In genomic region chr10:91163269-91163708, GRCh38 we compare ENCODE assay signal across 1 cellular context.
TF ChIP-seq lines count a peak whose summit lies in the region.

No MANE protein-coding gene starts in this region.

TF ChIP-seq in HepG2, 621 proteins besides CTCF, POLR2A, EP300 and RAD21 (continued from another document and continues in another):
- TF ChIP-seq NONO (IDR thresholded peaks at IDR 0.05) (no peak), NONO (CRISPR knock-in tag; conservative IDR thresholded peaks at IDR 0.05) (no peak), PTBP1 (IDR thresholded peaks at IDR 0.05; ENCODE audit: low read depth, low read length, poor library complexity, severe bottlenecking) (no peak), ZMAT3 (CRISPR knock-in tag; conservative IDR thresholded peaks at IDR 0.05) (no peak; the same call in 1 of the 2 replicates), HOXD1 (CRISPR knock-in tag; IDR thresholded peaks at IDR 0.05) (no peak), MAFK (conservative IDR thresholded peaks at IDR 0.05 in 1 of 2, IDR thresholded peaks at IDR 0.05 in 1 of 2; ENCODE audit: low read length in 2 of 2) (no peak), KLF12 (CRISPR knock-in tag; IDR thresholded peaks at IDR 0.05; ENCODE audit: borderline replicate concordance) (no peak), MEF2D (CRISPR knock-in tag; IDR thresholded peaks at IDR 0.05) (no peak), ZNF770 (CRISPR knock-in tag; IDR thresholded peaks at IDR 0.05) (no peak), CBFB (CRISPR knock-in tag; IDR thresholded peaks at IDR 0.05) (no peak; the same call in 1 of the 2 replicates), ZNF121 (CRISPR knock-in tag; IDR thresholded peaks at IDR 0.05) (no peak), ETS1 (CRISPR knock-in tag; IDR thresholded peaks at IDR 0.05) (no peak), ZFY (CRISPR knock-in tag; IDR thresholded peaks at IDR 0.05) (peak; percentile 52; the same call in 1 of the 2 replicates), ZNF572 (CRISPR knock-in tag; IDR thresholded peaks at IDR 0.05) (no peak), FOXK2 (IDR thresholded peaks at IDR 0.05) (no peak), ZNF446 (CRISPR knock-in tag; IDR thresholded peaks at IDR 0.05) (peak; percentile 43; the same call in 1 of the 2 replicates), MTF2 (CRISPR knock-in tag; IDR thresholded peaks at IDR 0.05; ENCODE audit: borderline replicate concordance) (0 out of 2 replicates have a peak, but pooled peaks have one; percentile 65), ZNF224 (CRISPR knock-in tag; IDR thresholded peaks at IDR 0.05) (no peak), ZNF24 (IDR thresholded peaks at IDR 0.05) (no peak), MYC (CRISPR knock-in tag; IDR thresholded peaks at IDR 0.05; ENCODE audit: borderline replicate concordance) (peak; percentile 9; the same call in 1 of the 2 replicates), ATF2 (CRISPR knock-in tag; IDR thresholded peaks at IDR 0.05) (no peak), BCL6 (CRISPR knock-in tag; IDR thresholded peaks at IDR 0.05) (no peak), MIER2 (CRISPR knock-in tag; IDR thresholded peaks at IDR 0.05) (0 out of 2 replicates have a peak, but pooled peaks have one; percentile 10), CCAR2 (optimal IDR thresholded peaks at IDR 0.05; ENCODE audit: low read depth, low read length) (no peak), HNRNPLL (IDR thresholded peaks at IDR 0.05; ENCODE audit: low read depth, low read length, poor library complexity, severe bottlenecking) (peak; percentile 45), ZNF383 (CRISPR knock-in tag; IDR thresholded peaks at IDR 0.05; ENCODE audit: borderline replicate concordance) (no peak), ZNF670 (CRISPR knock-in tag; IDR thresholded peaks at IDR 0.05; ENCODE audit: borderline replicate concordance) (no peak), ZSCAN22 (CRISPR knock-in tag; IDR thresholded peaks at IDR 0.05) (no peak), THAP9 (CRISPR knock-in tag; IDR thresholded peaks at IDR 0.05; ENCODE audit: borderline replicate concordance) (no peak), HOXA5 (CRISPR knock-in tag; IDR thresholded peaks at IDR 0.05) (no peak), ATF1 (CRISPR knock-in tag; IDR thresholded peaks at IDR 0.05) (no peak), ZNF275 (CRISPR knock-in tag; IDR thresholded peaks at IDR 0.05; ENCODE audit: borderline replicate concordance) (no peak), MED1 (CRISPR knock-in tag; IDR thresholded peaks at IDR 0.05) (peak; percentile 44; the same call in 1 of the 2 replicates), BHLHE40 (IDR thresholded peaks at IDR 0.05; ENCODE audit: low read length) (no peak), HOXA3 (CRISPR knock-in tag; IDR thresholded peaks at IDR 0.05) (peak; percentile 45), ATM (IDR thresholded peaks at IDR 0.05; ENCODE audit: borderline replicate concordance) (no peak), ZNF180 (CRISPR knock-in tag; IDR thresholded peaks at IDR 0.05; ENCODE audit: borderline replicate concordance, low read depth) (no peak), SOX6 (IDR thresholded peaks at IDR 0.05) (no peak), SOX6 (CRISPR knock-in tag; IDR thresholded peaks at IDR 0.05) (no peak), SIN3A (IDR thresholded peaks at IDR 0.05; ENCODE audit: borderline replicate concordance, low read depth, low read length) (peak; percentile 50; the same call in 1 of the 2 replicates), ZKSCAN1 (IDR thresholded peaks at IDR 0.05; ENCODE audit: low read length) (no peak), HNRNPUL1 (IDR thresholded peaks at IDR 0.05; ENCODE audit: low read depth, low read length) (no peak)
- TF ChIP-seq, protein P1, sequence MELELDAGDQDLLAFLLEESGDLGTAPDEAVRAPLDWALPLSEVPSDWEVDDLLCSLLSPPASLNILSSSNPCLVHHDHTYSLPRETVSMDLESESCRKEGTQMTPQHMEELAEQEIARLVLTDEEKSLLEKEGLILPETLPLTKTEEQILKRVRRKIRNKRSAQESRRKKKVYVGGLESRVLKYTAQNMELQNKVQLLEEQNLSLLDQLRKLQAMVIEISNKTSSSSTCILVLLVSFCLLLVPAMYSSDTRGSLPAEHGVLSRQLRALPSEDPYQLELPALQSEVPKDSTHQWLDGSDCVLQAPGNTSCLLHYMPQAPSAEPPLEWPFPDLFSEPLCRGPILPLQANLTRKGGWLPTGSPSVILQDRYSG (CRISPR knock-in tag; IDR thresholded peaks at IDR 0.05): no peak
- TF ChIP-seq, protein P2, sequence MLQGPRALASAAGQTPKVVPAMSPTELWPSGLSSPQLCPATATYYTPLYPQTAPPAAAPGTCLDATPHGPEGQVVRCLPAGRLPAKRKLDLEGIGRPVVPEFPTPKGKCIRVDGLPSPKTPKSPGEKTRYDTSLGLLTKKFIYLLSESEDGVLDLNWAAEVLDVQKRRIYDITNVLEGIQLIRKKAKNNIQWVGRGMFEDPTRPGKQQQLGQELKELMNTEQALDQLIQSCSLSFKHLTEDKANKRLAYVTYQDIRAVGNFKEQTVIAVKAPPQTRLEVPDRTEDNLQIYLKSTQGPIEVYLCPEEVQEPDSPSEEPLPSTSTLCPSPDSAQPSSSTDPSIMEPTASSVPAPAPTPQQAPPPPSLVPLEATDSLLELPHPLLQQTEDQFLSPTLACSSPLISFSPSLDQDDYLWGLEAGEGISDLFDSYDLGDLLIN (CRISPR knock-in tag; IDR thresholded peaks at IDR 0.05; ENCODE audit: borderline replicate concordance): no peak
- TF ChIP-seq, protein P3, sequence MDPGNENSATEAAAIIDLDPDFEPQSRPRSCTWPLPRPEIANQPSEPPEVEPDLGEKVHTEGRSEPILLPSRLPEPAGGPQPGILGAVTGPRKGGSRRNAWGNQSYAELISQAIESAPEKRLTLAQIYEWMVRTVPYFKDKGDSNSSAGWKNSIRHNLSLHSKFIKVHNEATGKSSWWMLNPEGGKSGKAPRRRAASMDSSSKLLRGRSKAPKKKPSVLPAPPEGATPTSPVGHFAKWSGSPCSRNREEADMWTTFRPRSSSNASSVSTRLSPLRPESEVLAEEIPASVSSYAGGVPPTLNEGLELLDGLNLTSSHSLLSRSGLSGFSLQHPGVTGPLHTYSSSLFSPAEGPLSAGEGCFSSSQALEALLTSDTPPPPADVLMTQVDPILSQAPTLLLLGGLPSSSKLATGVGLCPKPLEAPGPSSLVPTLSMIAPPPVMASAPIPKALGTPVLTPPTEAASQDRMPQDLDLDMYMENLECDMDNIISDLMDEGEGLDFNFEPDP (CRISPR knock-in tag; conservative IDR thresholded peaks at IDR 0.05): 0 out of 2 replicates have a peak, but pooled peaks have one; percentile 50
- TF ChIP-seq, protein P4, sequence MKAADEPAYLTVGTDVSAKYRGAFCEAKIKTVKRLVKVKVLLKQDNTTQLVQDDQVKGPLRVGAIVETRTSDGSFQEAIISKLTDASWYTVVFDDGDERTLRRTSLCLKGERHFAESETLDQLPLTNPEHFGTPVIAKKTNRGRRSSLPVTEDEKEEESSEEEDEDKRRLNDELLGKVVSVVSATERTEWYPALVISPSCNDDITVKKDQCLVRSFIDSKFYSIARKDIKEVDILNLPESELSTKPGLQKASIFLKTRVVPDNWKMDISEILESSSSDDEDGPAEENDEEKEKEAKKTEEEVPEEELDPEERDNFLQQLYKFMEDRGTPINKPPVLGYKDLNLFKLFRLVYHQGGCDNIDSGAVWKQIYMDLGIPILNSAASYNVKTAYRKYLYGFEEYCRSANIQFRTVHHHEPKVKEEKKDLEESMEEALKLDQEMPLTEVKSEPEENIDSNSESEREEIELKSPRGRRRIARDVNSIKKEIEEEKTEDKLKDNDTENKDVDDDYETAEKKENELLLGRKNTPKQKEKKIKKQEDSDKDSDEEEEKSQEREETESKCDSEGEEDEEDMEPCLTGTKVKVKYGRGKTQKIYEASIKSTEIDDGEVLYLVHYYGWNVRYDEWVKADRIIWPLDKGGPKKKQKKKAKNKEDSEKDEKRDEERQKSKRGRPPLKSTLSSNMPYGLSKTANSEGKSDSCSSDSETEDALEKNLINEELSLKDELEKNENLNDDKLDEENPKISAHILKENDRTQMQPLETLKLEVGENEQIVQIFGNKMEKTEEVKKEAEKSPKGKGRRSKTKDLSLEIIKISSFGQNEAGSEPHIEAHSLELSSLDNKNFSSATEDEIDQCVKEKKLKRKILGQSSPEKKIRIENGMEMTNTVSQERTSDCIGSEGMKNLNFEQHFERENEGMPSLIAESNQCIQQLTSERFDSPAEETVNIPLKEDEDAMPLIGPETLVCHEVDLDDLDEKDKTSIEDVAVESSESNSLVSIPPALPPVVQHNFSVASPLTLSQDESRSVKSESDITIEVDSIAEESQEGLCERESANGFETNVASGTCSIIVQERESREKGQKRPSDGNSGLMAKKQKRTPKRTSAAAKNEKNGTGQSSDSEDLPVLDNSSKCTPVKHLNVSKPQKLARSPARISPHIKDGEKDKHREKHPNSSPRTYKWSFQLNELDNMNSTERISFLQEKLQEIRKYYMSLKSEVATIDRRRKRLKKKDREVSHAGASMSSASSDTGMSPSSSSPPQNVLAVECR (CRISPR knock-in tag; IDR thresholded peaks at IDR 0.05; ENCODE audit: borderline replicate concordance): no peak; the same call in 1 of the 2 replicates
- TF ChIP-seq, protein P5, sequence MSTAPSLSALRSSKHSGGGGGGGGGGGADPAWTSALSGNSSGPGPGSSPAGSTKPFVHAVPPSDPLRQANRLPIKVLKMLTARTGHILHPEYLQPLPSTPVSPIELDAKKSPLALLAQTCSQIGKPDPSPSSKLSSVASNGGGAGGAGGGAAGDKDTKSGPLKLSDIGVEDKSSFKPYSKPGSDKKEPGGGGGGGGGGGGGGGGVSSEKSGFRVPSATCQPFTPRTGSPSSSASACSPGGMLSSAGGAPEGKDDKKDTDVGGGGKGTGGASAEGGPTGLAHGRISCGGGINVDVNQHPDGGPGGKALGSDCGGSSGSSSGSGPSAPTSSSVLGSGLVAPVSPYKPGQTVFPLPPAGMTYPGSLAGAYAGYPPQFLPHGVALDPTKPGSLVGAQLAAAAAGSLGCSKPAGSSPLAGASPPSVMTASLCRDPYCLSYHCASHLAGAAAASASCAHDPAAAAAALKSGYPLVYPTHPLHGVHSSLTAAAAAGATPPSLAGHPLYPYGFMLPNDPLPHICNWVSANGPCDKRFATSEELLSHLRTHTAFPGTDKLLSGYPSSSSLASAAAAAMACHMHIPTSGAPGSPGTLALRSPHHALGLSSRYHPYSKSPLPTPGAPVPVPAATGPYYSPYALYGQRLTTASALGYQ (CRISPR knock-in tag; IDR thresholded peaks at IDR 0.05): 0 out of 2 replicates have a peak, but pooled peaks have one; percentile 12
